ENCODE assay signal across 9 cellular contexts in genomic region chr20:44190197-44190852, GRCh38. TPM values are rescaled to one million over a fixed set of nuclear protein-coding genes. Genes with fewer than 3 reads are reported as not detected.
DNase-seq lines count a peak whose midpoint lies in the region; ATAC-seq, FAIRE-seq and TF ChIP-seq lines count a peak whose summit lies in the region.
"Not testable (repeated sequence)": the region's sequence is repeated elsewhere in the genome, so short reads cannot be mapped to it uniquely, and the experiment has no call there.
"Had no signal": no experiment of that assay in that cellular context is flagged by ENCODE, and none has a peak within 500 bp of the region (broad histone marks: within the 10 kb centered on the region; RNA-seq: fewer than 3 reads in every experiment).

No MANE protein-coding gene starts in this region.

- in situ Hi-C loops in gastrocnemius medialis (cut with MboI; ENCODE audit: low sequenced_read_pairs in 4 of 4) = loop anchor here in 3 of 4 donors (5.0 to 25.0 kb wide), 3 partner anchors 73 to 1147 kb away; partner anchors contain the start of gene SDC4 (in 1 of the 3)

- not testable (repeated sequence) for H3K36me3 ChIP-seq in kidney (ENCODE audit: control insufficient read depth in 1 of 2, insufficient read depth in 2 of 2, low read length in 2 of 2); gastrocnemius medialis

- not testable (repeated sequence) for H3K9ac ChIP-seq in kidney (ENCODE audit: low read length in 2 of 2)

- TF ChIP-seq CTCF in AG09309 (IDR thresholded peaks at IDR 0.05; ENCODE audit: control insufficient read depth, insufficient read depth, low read depth, low read length, missing control alignments) = peak; percentile 81
- TF ChIP-seq CTCF in kidney (IDR thresholded peaks at IDR 0.05; ENCODE audit: borderline replicate concordance, extremely low read depth, insufficient read depth) = peak; percentile 87
- peak in 4 of 5 experiments; percentile 84 to 90 (median 88) for TF ChIP-seq CTCF in gastrocnemius medialis (IDR thresholded peaks at IDR 0.05 in 4 of 5, conservative IDR thresholded peaks at IDR 0.05 in 1 of 5)

- intact Hi-C loops in kidney (cut with DNase I) = loop anchor here (5.0 kb wide), 1 partner anchor 73 kb away; no protein-coding TSS in a partner anchor
- intact Hi-C loops in gastrocnemius medialis (cut with DNase I; ENCODE audit: low total_unique reads) = loop anchor here (1.0 kb wide), 1 partner anchor 74 kb away; no protein-coding TSS in a partner anchor

- not testable (repeated sequence) for TF ChIP-seq POLR2A in GM12892 (IDR thresholded peaks at IDR 0.05; ENCODE audit: low read depth, low read length); gastrocnemius medialis (IDR thresholded peaks at IDR 0.05)

- not testable (repeated sequence) for H3K9me3 ChIP-seq in kidney (ENCODE audit: control insufficient read depth in 1 of 2, low read length in 2 of 2); gastrocnemius medialis

- DNase-seq in AG09309 (ENCODE audit: low read depth); kidney: not testable (repeated sequence)
- peak; percentile 37 for DNase-seq in GM12892 (ENCODE audit: insufficient read length)
- DNase-seq in NCI-H128 (lab: John Stamatoyannopoulos, UW; ENCODE audit: unreplicated experiment) = peak; percentile 45
- peak; percentile 83 for DNase-seq in RPMI7951 (ENCODE audit: low read depth)
- peak; percentile 3 to 4 for DNase-seq in activated CD8-positive, alpha-beta memory T cell treated with anti-CD3 and anti-CD28 coated beads for 4 hours (ENCODE audit: low read depth in 2 of 2)
- peak; percentile 67 to 76 for DNase-seq in dermis microvascular lymphatic vessel endothelial cell (ENCODE audit: low read depth in 2 of 2)
- peak in 1 of 2 donors; percentile 42 for DNase-seq in gastrocnemius medialis

- not testable (repeated sequence) for H3K4me1 ChIP-seq in kidney (ENCODE audit: control insufficient read depth in 1 of 2, insufficient read depth in 1 of 2, low read depth in 1 of 2, low read length in 2 of 2)
- H3K4me1 ChIP-seq in gastrocnemius medialis = peaks cover 28 to 33% of the 10 kb centered on the region in 2 donors

- peak; percentile 65 for FAIRE-seq in GM12892 (lab: Jason Lieb, UNC)
- not testable (repeated sequence) for FAIRE-seq in kidney (lab: Jason Lieb, UNC)

- H3K4me3 ChIP-seq in AG09309 (ENCODE audit: control insufficient read depth, low read depth, low read length); kidney (ENCODE audit: low read length in 2 of 2); gastrocnemius medialis: not testable (repeated sequence)

- ATAC-seq in gastrocnemius medialis = not testable (repeated sequence)

- not testable (repeated sequence) for H3K27me3 ChIP-seq in gastrocnemius medialis

- not testable (repeated sequence) for H3K27ac ChIP-seq in kidney (ENCODE audit: low read depth in 2 of 2, low read length in 2 of 2)
- H3K27ac ChIP-seq in gastrocnemius medialis = peak overlapping the region in 3 of 4 donors; percentile 92 to 98 (median 98)

RNA-seq across cellular contexts. Expression of gene JPH2, which starts 3.3 kb away (rescaled TPM):
- polyA plus RNA-seq in GM12892 (2012; ENCODE audit: missing spikeins) = not detected
- total RNA-seq in RPMI7951 (2014; rRNA removed; shearing (Covaris generic)) = 16.0 and 24.2 TPM in 2 replicates
- total RNA-seq in dermis microvascular lymphatic vessel endothelial cell (under 0.01 and 0.13 TPM in 2 replicates), kidney (11.4 TPM), gastrocnemius medialis (10 to 100 TPM; 18.3 to 86.6 (median 38.0) TPM)
- polyA plus RNA-seq in kidney (ENCODE audit: insufficient read depth, low read depth, low replicate concordance) = 2.5 TPM

RNA-seq across cellular contexts. Expression of gene OSER1, which starts 20.2 kb away (rescaled TPM):
- polyA plus RNA-seq in GM12892 (2012; ENCODE audit: missing spikeins) = 29.8 TPM
- total RNA-seq in RPMI7951 (2014; rRNA removed; shearing (Covaris generic)) = 81.6 and 89.0 TPM in 2 replicates
- total RNA-seq in dermis microvascular lymphatic vessel endothelial cell (34.1 and 36.9 TPM in 2 replicates), kidney (33.5 TPM), gastrocnemius medialis (100 to 1,000 TPM in 1 of 4 donors, 10 to 100 TPM in 3; 73.0 to 114 (median 94.5) TPM)
- polyA plus RNA-seq in kidney (ENCODE audit: insufficient read depth, low read depth, low replicate concordance) = 29.3 TPM

RNA-seq across cellular contexts. Expression of gene GDAP1L1, which starts 56.8 kb away (rescaled TPM):
- polyA plus RNA-seq in GM12892 (2012; ENCODE audit: missing spikeins) = 0.15 TPM
- not detected in 2 replicates for total RNA-seq in RPMI7951 (2014; rRNA removed; shearing (Covaris generic))
- total RNA-seq in dermis microvascular lymphatic vessel endothelial cell (not detected in 2 replicates), kidney (not detected), gastrocnemius medialis (not detected)
- not detected for polyA plus RNA-seq in kidney (ENCODE audit: insufficient read depth, low read depth, low replicate concordance)
- total RNA-seq: aorta had no signal
- polyA plus RNA-seq: aorta had no signal

Comparison
In these comparisons a context has a peak if more than half of its experiments do, and no peak if none do; other contexts are left out.
1. RNA of gene JPH2, which starts 3.3 kb away (total RNA-seq): 18.3 to 86.6 TPM in gastrocnemius medialis, 16.0 to 24.2 TPM in RPMI7951 and 11.4 TPM in kidney (single experiment); under 0.01 to 0.13 TPM in dermis microvascular lymphatic vessel endothelial cell; every median in the first group is over 10 times any median in the second.
2. Peak in every context shown above with its lines, with median percentiles within 50 percentile points of each other: CTCF ChIP-seq.